ENCODE assay signal across 7 cellular contexts in genomic region chr20:49668181-49668877, GRCh38. TPM values are rescaled to one million over a fixed set of nuclear protein-coding genes. Genes with fewer than 3 reads are reported as not detected.
DNase-seq lines count a peak whose midpoint lies in the region; ATAC-seq and TF ChIP-seq lines count a peak whose summit lies in the region.

No MANE protein-coding gene starts in this region.

- H3K36me3 ChIP-seq in heart right ventricle (no peaks in the 10 kb centered on the region), mesendoderm (ENCODE audit: control insufficient read depth, insufficient read depth, low read length) (no peaks in the 10 kb centered on the region)

- no peaks in the 10 kb centered on the region for H3K9me3 Mint-ChIP-seq in activated CD8-positive, alpha-beta T cell treated with anti-CD3 and anti-CD28 coated beads, Interleukin-2, amount 10 ng/mL, durations not matched to agents 7 days and 5 days (ENCODE audit: insufficient read depth)

- no peak overlapping the region for H4K5ac ChIP-seq in mesendoderm (ENCODE audit: low read length)

- peaks cover 46% of the 10 kb centered on the region for H3K4me1 Mint-ChIP-seq in activated CD8-positive, alpha-beta T cell treated with anti-CD3 and anti-CD28 coated beads, Interleukin-2, amount 10 ng/mL, durations not matched to agents 7 days and 5 days (ENCODE audit: low read depth)

- no peak overlapping the region for H2BK120ac ChIP-seq in mesendoderm (ENCODE audit: low read depth, low read length)

- H3K79me2 ChIP-seq in mesendoderm (ENCODE audit: control insufficient read depth, insufficient read depth, low read length) = peaks cover 72% of the 10 kb centered on the region

- no peak overlapping the region for H3K9ac ChIP-seq in mesendoderm (ENCODE audit: low read length)

- peak overlapping the region; percentile 80 for H3K27ac Mint-ChIP-seq in activated CD8-positive, alpha-beta T cell treated with anti-CD3 and anti-CD28 coated beads, Interleukin-2, amount 10 ng/mL, durations not matched to agents 7 days and 5 days

- H2BK5ac ChIP-seq in mesendoderm (ENCODE audit: low read length) = no peak overlapping the region

- H3K27ac ChIP-seq in heart right ventricle (peak overlapping the region in 1 of 10 donors; percentile 71), mesendoderm (ENCODE audit: low read depth, low read length) (no peak overlapping the region)

- peak overlapping the region; percentile 57 for H3K4me3 Mint-ChIP-seq in activated CD8-positive, alpha-beta T cell treated with anti-CD3 and anti-CD28 coated beads, Interleukin-2, amount 10 ng/mL, durations not matched to agents 7 days and 5 days

- H3K4me1 ChIP-seq in heart right ventricle = peaks cover 2 to 83% (median 50%) of the 10 kb centered on the region in 9 donors
- peaks cover 14% of the 10 kb centered on the region for H3K4me1 ChIP-seq in mesendoderm (ENCODE audit: control insufficient read depth, low read depth, low read length)

- ATAC-seq in HG03520 (IDR thresholded peaks at IDR 0.05; ENCODE audit: unreplicated experiment) (peak; percentile 68), heart right ventricle (peak; percentile 33 to 75 (median 64))
- peak; percentile 27 for ATAC-seq in activated CD8-positive, alpha-beta T cell treated with anti-CD3 and anti-CD28 coated beads, Interleukin-2, amount 10 ng/mL, durations not matched to agents 7 days and 5 days

- no peak overlapping the region for H3K4ac ChIP-seq in mesendoderm (ENCODE audit: low read depth, low read length)

- no peaks in the 10 kb centered on the region for H3K9me3 ChIP-seq in heart right ventricle

- no peak overlapping the region for H2BK15ac ChIP-seq in mesendoderm (replicated peaks; ENCODE audit: low read depth)

- CTCF ChIA-PET in activated CD8-positive, alpha-beta T cell treated with anti-CD3 and anti-CD28 coated beads, Interleukin-2, amount 10 ng/mL, durations not matched to agents 7 days and 5 days (lab: Charles Lee) = interaction anchor here (1.1 to 3.6 kb wide), 8 partner anchors 9 to 178 kb away, joined by 3 to 25 read pairs (median 5); no protein-coding TSS in a partner anchor

- no peak overlapping the region for H3K23ac ChIP-seq in mesendoderm (ENCODE audit: low read length)

- 49 to 58% methylated on average over 12 of the region's 12 CpGs for WGBS in heart right ventricle, 2 donors
- no CpG with 5 or more reads among the region's 12 CpGs for WGBS in mesendoderm (ENCODE audit: extremely low coverage, insufficient coverage, low lambda C conversion rate)

- H3K56ac ChIP-seq in mesendoderm (ENCODE audit: low read length) = no peak overlapping the region

- H3K27me3 Mint-ChIP-seq in activated CD8-positive, alpha-beta T cell treated with anti-CD3 and anti-CD28 coated beads, Interleukin-2, amount 10 ng/mL, durations not matched to agents 7 days and 5 days (ENCODE audit: low read depth) = peaks cover 4% of the 10 kb centered on the region

- no peak overlapping the region for H3K4me2 ChIP-seq in mesendoderm (ENCODE audit: low read length)

- no peak overlapping the region for H3K18ac ChIP-seq in mesendoderm (ENCODE audit: low read length)

- H3K27me3 ChIP-seq in heart right ventricle (no peaks in the 10 kb centered on the region), mesendoderm (ENCODE audit: insufficient read depth, low read length, poor library complexity) (no peaks in the 10 kb centered on the region)

- H3K36me3 Mint-ChIP-seq in activated CD8-positive, alpha-beta T cell treated with anti-CD3 and anti-CD28 coated beads, Interleukin-2, amount 10 ng/mL, durations not matched to agents 7 days and 5 days (ENCODE audit: low read depth) = peaks cover 7% of the 10 kb centered on the region

- peaks cover 7% of the 10 kb centered on the region for H3K79me1 ChIP-seq in mesendoderm (ENCODE audit: low read length)

- TF ChIP-seq CTCF in GM20000 (IDR thresholded peaks at IDR 0.05; ENCODE audit: extremely low read depth, missing control alignments) = no peak
- no peak for TF ChIP-seq CTCF in heart right ventricle (IDR thresholded peaks at IDR 0.05)

- no peak overlapping the region for H2AK5ac ChIP-seq in mesendoderm (ENCODE audit: low read length)

- H4K8ac ChIP-seq in mesendoderm (ENCODE audit: low read depth, low read length) = no peak overlapping the region

- H3K4me3 ChIP-seq in heart right ventricle (no peak overlapping the region), mesendoderm (ENCODE audit: low read length) (no peak overlapping the region)

- POLR2A ChIA-PET in activated CD8-positive, alpha-beta T cell treated with anti-CD3 and anti-CD28 coated beads, Interleukin-2, amount 10 ng/mL, durations not matched to agents 7 days and 5 days (lab: Charles Lee) = no interaction called here

- intact Hi-C loops in heart right ventricle (cut with DNase I) = no loop called here

- DNase-seq in GM20000 (ENCODE audit: low spot score) = peak; percentile 82
- peak; percentile 59 for DNase-seq in activated CD8-positive, alpha-beta T cell treated with anti-CD3 and anti-CD28 coated beads, Interleukin-2, amount 10 ng/mL, durations not matched to agents 7 days and 5 days
- DNase-seq in heart right ventricle = peak; percentile 25 to 30
- DNase-seq in stimulated activated CD8-positive, alpha-beta memory T cell treated with anti-CD3 and anti-CD28 coated beads, Interleukin-15, amount 100 ng/mL, for 48 hours (ENCODE audit: low read depth in 2 of 2) = peak; percentile 61 to 72
- no peak for DNase-seq in mesendoderm
- no peak for DNase-seq in amniotic stem cell (lab: John Stamatoyannopoulos, UW)

RNA-seq across cellular contexts. Expression of gene B4GALT5, which starts 45.3 kb away (rescaled TPM):
- 10 to 100 TPM; 13.3 to 13.4 TPM for total RNA-seq in activated CD8-positive, alpha-beta T cell treated with anti-CD3 and anti-CD28 coated beads, Interleukin-2, amount 10 ng/mL, durations not matched to agents 7 days and 5 days
- total RNA-seq in heart right ventricle = 10 to 100 TPM; 24.4 to 61.6 (median 34.3) TPM
- polyA plus RNA-seq in heart right ventricle = 10 to 100 TPM in 1 of 2 donors, 1 to 10 TPM in 1; 7.4 to 12.5 TPM
- polyA plus RNA-seq in mesendoderm (2013, experiment 1 of 2) = 59.6 TPM
- 60.6 TPM for polyA plus RNA-seq in mesendoderm (2013, experiment 2 of 2)

Comparison
In these comparisons a context has a peak if more than half of its experiments do, and no peak if none do; other contexts are left out.
1. DNase-seq: peak in GM20000 (single experiment), activated CD8-positive, alpha-beta T cell treated with anti-CD3 and anti-CD28 coated beads, Interleukin-2, amount 10 ng/mL, durations not matched to agents 7 days and 5 days (single experiment), heart right ventricle (2 of 2) and stimulated activated CD8-positive, alpha-beta memory T cell treated with anti-CD3 and anti-CD28 coated beads, Interleukin-15, amount 100 ng/mL, for 48 hours (2 of 2); none in mesendoderm (single experiment) and amniotic stem cell (single experiment).
2. Peak in every context shown above with its lines, with median percentiles within 50 percentile points of each other: ATAC-seq.